28 cellular contexts compared by ENCODE assay signal in the genomic region with DNA sequence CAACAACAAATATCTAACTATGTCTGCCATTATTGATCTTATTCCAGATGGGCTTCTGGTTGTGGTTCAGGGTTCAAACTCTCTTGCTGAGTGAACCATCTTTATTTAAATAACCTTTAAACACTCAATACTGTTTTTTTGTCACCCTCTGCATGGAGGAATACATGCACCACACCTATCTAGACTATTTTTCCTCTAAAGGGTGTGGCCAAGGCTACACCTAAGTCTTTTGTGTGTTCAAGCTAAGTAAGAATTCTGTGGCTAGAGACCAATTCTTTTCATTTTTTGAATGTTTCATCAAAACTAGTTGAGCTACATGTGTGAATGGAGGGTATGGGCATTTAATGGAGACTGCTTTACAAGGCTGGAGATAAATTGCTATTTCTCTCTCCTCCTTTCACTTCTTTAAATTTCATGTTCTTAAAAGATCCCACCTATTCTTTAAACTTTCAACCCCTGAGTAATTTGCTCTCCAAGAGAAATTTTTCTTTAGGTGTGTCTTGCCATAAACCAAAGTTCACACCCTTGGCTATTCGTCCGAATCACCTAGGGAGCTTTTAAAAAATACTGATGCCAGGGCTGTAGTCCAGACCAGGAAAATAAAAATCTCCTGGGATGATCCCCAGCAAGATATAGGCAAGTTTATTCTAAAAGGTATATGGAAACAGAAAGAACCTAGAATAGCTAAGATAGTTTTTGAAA. TPM values are rescaled to one million over a fixed set of nuclear protein-coding genes. Genes with fewer than 3 reads are reported as not detected.
DNase-seq lines count a peak whose midpoint lies in the region; FAIRE-seq and TF ChIP-seq lines count a peak whose summit lies in the region.
"Had no signal": no experiment of that assay in that cellular context is flagged by ENCODE, and none has a peak within 500 bp of the region (broad histone marks: within the 10 kb centered on the region; RNA-seq: fewer than 3 reads in every experiment).

No MANE protein-coding gene starts in this region.

- in situ Hi-C loops in mammary epithelial cell (cut with MboI; ENCODE audit: low sequenced_read_pairs in 2 of 2) = no loop called here

- TF ChIP-seq EP300 in sigmoid colon (IDR thresholded peaks at IDR 0.05) = no peak

- H3K36me3 ChIP-seq in mammary epithelial cell (ENCODE audit: insufficient read depth, low read length) = no peaks in the 10 kb centered on the region
- no peaks in the 10 kb centered on the region for H3K36me3 ChIP-seq in breast epithelium
- no peaks in the 10 kb centered on the region for H3K36me3 ChIP-seq in colonic mucosa
- no peaks in the 10 kb centered on the region for H3K36me3 ChIP-seq in liver (ENCODE audit: control insufficient read depth in 4 of 4, insufficient read depth in 3 of 4, low read depth in 1 of 4, low read length in 3 of 4)
- no peaks in the 10 kb centered on the region for H3K36me3 ChIP-seq in sigmoid colon
- H3K36me3 ChIP-seq in Peyer's patch = no peaks in the 10 kb centered on the region
- H3K36me3 ChIP-seq: MG63, upper lobe of right lung had no signal

- peak overlapping the region; percentile 45 for H3K4me2 ChIP-seq in mammary epithelial cell (ENCODE audit: insufficient read depth, low read depth, low read length)

- H3K4me1 ChIP-seq in mammary epithelial cell (ENCODE audit: insufficient read depth, low read length) (peaks cover 14% of the 10 kb centered on the region), breast epithelium (no peaks in the 10 kb centered on the region), colonic mucosa (no peaks in the 10 kb centered on the region), liver (ENCODE audit: control insufficient read depth in 4 of 4, insufficient read depth in 4 of 4, low read length in 3 of 4) (peaks cover 0 to 5% (median 1%) of the 10 kb centered on the region in 4 donors), sigmoid colon (peaks cover 0 to 8% (median 0%) of the 10 kb centered on the region in 4 donors), Peyer's patch (peaks cover 0 to 6% (median 2%) of the 10 kb centered on the region in 4 donors)
- H3K4me1 ChIP-seq: parathyroid adenoma, upper lobe of right lung had no signal

- BruUV-seq in mammary epithelial cell (replicated peaks; lab: Mats Ljungman, UMichigan) = no TSS peak

- H3K27ac ChIP-seq in mammary epithelial cell (ENCODE audit: insufficient read depth, low read depth, low read length) (peak overlapping the region; percentile 7), breast epithelium (no peak overlapping the region), colonic mucosa (peak overlapping the region; percentile 56), liver (ENCODE audit: low read depth in 1 of 2, low read length in 2 of 2) (no peak overlapping the region), sigmoid colon (no peak overlapping the region), Peyer's patch (peak overlapping the region in 2 of 4 donors; percentile 22 to 24)
- H3K27ac ChIP-seq: 22Rv1, GM23248, parathyroid adenoma, upper lobe of right lung had no signal

- no peak for TF ChIP-seq POLR2A in breast epithelium (IDR thresholded peaks at IDR 0.05)
- TF ChIP-seq POLR2A in sigmoid colon (IDR thresholded peaks at IDR 0.05) = no peak
- no peak for TF ChIP-seq POLR2A in Peyer's patch (IDR thresholded peaks at IDR 0.05)

- dilution Hi-C loops in mammary epithelial cell (cut with HindIII; ENCODE audit: low sequenced_read_pairs) = no loop called here

- H3K27me3 ChIP-seq in mammary epithelial cell (ENCODE audit: insufficient read depth, low read length) (no peaks in the 10 kb centered on the region), breast epithelium (no peaks in the 10 kb centered on the region), colonic mucosa (no peaks in the 10 kb centered on the region), liver (ENCODE audit: control insufficient read depth in 4 of 4, insufficient read depth in 4 of 4, low read length in 3 of 4) (no peaks in the 10 kb centered on the region), sigmoid colon (no peaks in the 10 kb centered on the region), Peyer's patch (no peaks in the 10 kb centered on the region)
- H3K27me3 ChIP-seq: MG63, upper lobe of right lung had no signal

- H3K9me3 ChIP-seq in mammary epithelial cell (replicated peaks; ENCODE audit: insufficient read depth, low read length) (no peaks in the 10 kb centered on the region), breast epithelium (peaks cover 0 to 4% of the 10 kb centered on the region in 2 donors), colonic mucosa (no peaks in the 10 kb centered on the region), liver (ENCODE audit: control insufficient read depth in 4 of 4, low read length in 3 of 4) (no peaks in the 10 kb centered on the region), sigmoid colon (no peaks in the 10 kb centered on the region), Peyer's patch (no peaks in the 10 kb centered on the region)
- H3K9me3 ChIP-seq: MG63, upper lobe of right lung had no signal

- intact Hi-C loops in mammary epithelial cell (cut with micrococcal nuclease) = no loop called here
- intact Hi-C loops in breast epithelium (cut with DNase I; ENCODE audit: low total_unique reads) = no loop called here
- intact Hi-C loops in colonic mucosa (cut with DNase I) = no loop called here
- intact Hi-C loops in sigmoid colon (cut with DNase I) = no loop called here

- TF ChIP-seq RAD21 in liver (IDR thresholded peaks at IDR 0.05) = no peak

- H3K4me3 ChIP-seq in mammary epithelial cell (replicated peaks in 1 of 3; ENCODE audit: insufficient read depth in 1 of 3, low read depth in 2 of 3, low read length in 3 of 3) (no peak overlapping the region), breast epithelium (no peak overlapping the region), colonic mucosa (no peak overlapping the region), liver (ENCODE audit: low read depth in 1 of 3, low read length in 3 of 3) (no peak overlapping the region), sigmoid colon (no peak overlapping the region), Peyer's patch (no peak overlapping the region)
- H3K4me3 ChIP-seq: GM23248, MG63, upper lobe of right lung had no signal

- H3K9ac ChIP-seq in mammary epithelial cell (ENCODE audit: insufficient read depth, low read length) (no peak overlapping the region), colonic mucosa (ENCODE audit: low read depth in 2 of 2, low read length in 2 of 2) (no peak overlapping the region), liver (ENCODE audit: low read depth in 1 of 2, low read length in 2 of 2) (no peak overlapping the region)
- H3K9ac ChIP-seq: GM23248, parathyroid adenoma had no signal

- no peak for FAIRE-seq in frontal cortex (lab: Jason Lieb, UNC)
- FAIRE-seq: GM12892, kidney had no signal

- no peaks in the 10 kb centered on the region for H4K20me1 ChIP-seq in mammary epithelial cell (ENCODE audit: insufficient read depth, low read length)

- DNase-seq in mammary epithelial cell (no peak), breast epithelium (ENCODE audit: low spot score in 2 of 2) (no peak), colonic mucosa (no peak), sigmoid colon (no peak), Peyer's patch (no peak), frontal cortex (ENCODE audit: low spot score in 2 of 2) (no peak)
- no peak for DNase-seq in activated CD8-positive, alpha-beta memory T cell treated with anti-CD3 and anti-CD28 coated beads, Interleukin-2, amount 50 U/mL, for 48 hours
- DNase-seq: activated CD4-positive, alpha-beta T cell treated with anti-CD3 and anti-CD28 coated beads, Interleukin-2, amount 10 ng/mL, durations not matched to agents 7 days and 5 days; activated CD8-positive, alpha-beta memory T cell treated with anti-CD3 and anti-CD28 coated beads, Interleukin-2, amount 10 ng/mL, durations not matched to agents 7 days and 5 days; activated naive CD4-positive, alpha-beta T cell treated with Interleukin-2 at 50 U/mL for 16 hours; CD4-positive, CD25-positive, alpha-beta regulatory T cell; GM23248; kidney; MG63; NCI-H1417; NCI-H2081; NCI-H226; NCI-H82; right cardiac atrium; SHP77; stimulated activated CD4-positive, alpha-beta T cell treated with anti-CD3 and anti-CD28 coated beads, Interleukin-2, amount 100 ng/mL, for 48 hours; T-helper 9 cell; upper lobe of right lung had no signal

- CTCF ChIA-PET in mammary epithelial cell (lab: Charles Lee; ENCODE audit: low non-redundant PET) = no interaction called here

- H3K79me2 ChIP-seq in mammary epithelial cell (ENCODE audit: insufficient read depth, low read length) = no peaks in the 10 kb centered on the region
- H3K79me2 ChIP-seq: parathyroid adenoma had no signal

- no peak for TF ChIP-seq CTCF in mammary epithelial cell (conservative IDR thresholded peaks at IDR 0.05 in 1 of 2, IDR thresholded peaks at IDR 0.05 in 1 of 2; ENCODE audit: extremely low read depth in 1 of 2, insufficient read depth in 1 of 2, low read depth in 1 of 2, low read length in 2 of 2)
- TF ChIP-seq CTCF in breast epithelium (IDR thresholded peaks at IDR 0.05) = no peak
- TF ChIP-seq CTCF in colonic mucosa (IDR thresholded peaks at IDR 0.05) = no peak
- TF ChIP-seq CTCF in liver (IDR thresholded peaks at IDR 0.05; ENCODE audit: low read depth, low read length, missing input control) = no peak
- TF ChIP-seq CTCF in sigmoid colon (IDR thresholded peaks at IDR 0.05) = no peak
- TF ChIP-seq CTCF in Peyer's patch (IDR thresholded peaks at IDR 0.05) = no peak

- H2AFZ ChIP-seq in mammary epithelial cell (ENCODE audit: low read depth, low read length) = peak overlapping the region; percentile 27
- H2AFZ ChIP-seq: GM23248, parathyroid adenoma had no signal

- 92% methylated on average over 2 of the region's 2 CpGs for WGBS in mammary epithelial cell (ENCODE audit: low coverage, missing lambda C conversion rate)
- WGBS in liver = 61% methylated on average over 2 of the region's 2 CpGs
- 23 to 71% methylated on average over 2 of the region's 2 CpGs for WGBS in sigmoid colon, 2 donors

TF ChIP-seq in liver, 16 proteins besides CTCF, POLR2A, EP300 and RAD21:
- TF ChIP-seq, protein P1, sequence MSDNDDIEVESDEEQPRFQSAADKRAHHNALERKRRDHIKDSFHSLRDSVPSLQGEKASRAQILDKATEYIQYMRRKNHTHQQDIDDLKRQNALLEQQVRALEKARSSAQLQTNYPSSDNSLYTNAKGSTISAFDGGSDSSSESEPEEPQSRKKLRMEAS (IDR thresholded peaks at IDR 0.05) = no peak
- TF ChIP-seq YY1 (IDR thresholded peaks at IDR 0.05) (peak; percentile 34), HNF4A (conservative IDR thresholded peaks at IDR 0.05) (peak in 1 of 2 donors; percentile 32)

RNA-seq across cellular contexts. Expression of a gene that starts 24.8 kb away (rescaled TPM):
- 1 to 10 TPM; 2.3 to 8.2 TPM for total RNA-seq in mammary epithelial cell
- polyA plus RNA-seq in mammary epithelial cell = 4.6 TPM
- 12.7 TPM for polyA minus RNA-seq in mammary epithelial cell
- 10 to 100 TPM; 10.9 to 38.6 (median 26.2) TPM for total RNA-seq in breast epithelium
- total RNA-seq in colonic mucosa = 10 to 100 TPM; 45.7 to 54.1 TPM
- total RNA-seq in liver = 1 to 10 TPM; 5.0 to 9.3 TPM
- polyA plus RNA-seq in liver = 1 to 10 TPM; 1.2 to 1.5 TPM
- total RNA-seq in sigmoid colon = 10 to 100 TPM in 3 of 4 donors, 1 to 10 TPM in 1; 6.9 to 15.6 (median 11.0) TPM
- 10 to 100 TPM in 1 of 3 donors, 1 to 10 TPM in 2; 2.4 to 16.6 (median 3.5) TPM for polyA plus RNA-seq in sigmoid colon
- total RNA-seq in Peyer's patch = 10 to 100 TPM; 17.3 to 57.0 (median 45.2) TPM
- total RNA-seq in frontal cortex = 7.3 TPM
- total RNA-seq: OCI-LY7 had no signal

Comparison
In these comparisons a context has a peak if more than half of its experiments do, and no peak if none do; other contexts are left out.
1. H3K27ac ChIP-seq: peak in mammary epithelial cell (single experiment) and colonic mucosa (single experiment); none in breast epithelium (0 of 2), liver (0 of 2) and sigmoid colon (0 of 4).